Comparison of ENCODE assay signal across 18 cellular contexts in the genomic region with DNA sequence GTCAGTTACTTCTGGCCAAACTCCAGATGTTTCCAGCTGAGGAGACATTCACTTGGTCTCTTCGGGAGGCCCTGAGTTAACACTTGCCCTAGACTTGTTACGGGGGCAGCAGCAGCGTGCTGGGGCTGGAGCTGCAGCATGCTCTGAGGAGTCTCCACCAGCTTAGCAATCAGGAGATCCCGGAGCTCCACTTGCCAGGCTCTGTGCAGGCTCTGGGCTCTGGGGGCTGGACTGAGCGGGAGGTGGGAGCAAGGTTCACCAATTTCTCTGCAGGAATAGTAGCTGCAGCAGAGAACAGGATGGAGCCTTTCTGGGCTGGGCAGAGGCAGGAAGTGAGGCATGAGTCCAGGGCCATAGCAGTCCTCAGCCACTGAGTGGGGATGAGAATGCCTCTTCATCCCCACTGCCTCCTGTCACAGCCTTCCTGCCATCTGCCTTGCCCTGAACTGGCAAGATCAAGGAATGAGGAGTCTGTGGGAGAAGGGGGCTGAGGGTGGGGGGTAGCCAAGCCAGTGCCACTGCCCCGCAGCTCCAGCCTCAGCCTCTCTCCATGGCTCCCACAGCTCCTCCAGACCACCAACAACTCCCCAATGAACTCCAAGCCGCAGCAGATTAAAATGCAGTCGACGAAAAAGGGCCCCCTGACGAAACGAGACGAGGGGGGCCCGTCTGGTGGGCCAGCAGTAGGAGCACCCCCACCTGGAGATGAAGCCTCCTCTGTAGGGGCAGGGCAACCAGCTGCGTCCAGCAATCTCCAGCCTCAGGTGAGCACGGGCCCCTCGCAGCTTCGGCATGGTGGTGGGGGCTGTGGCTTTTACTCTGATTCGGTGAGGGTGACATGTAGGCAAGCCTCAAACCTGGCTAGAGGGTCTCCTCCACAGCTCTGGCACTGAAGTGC. TPM values are rescaled to one million over a fixed set of nuclear protein-coding genes. Genes with fewer than 3 reads are reported as not detected.
DNase-seq lines count a peak whose midpoint lies in the region; ATAC-seq and TF ChIP-seq lines count a peak whose summit lies in the region.
"Had no signal": no experiment of that assay in that cellular context is flagged by ENCODE, and none has a peak within 500 bp of the region (broad histone marks: within the 10 kb centered on the region; RNA-seq: fewer than 3 reads in every experiment).

No MANE protein-coding gene starts in this region.

- CTCF ChIA-PET in CD4-positive, alpha-beta T cell (lab: Charles Lee): no interaction called here
- CTCF ChIA-PET in HEK293 (lab: Yijun Ruan, JAX): interaction anchor here (0.9 to 1.3 kb wide), 2 partner anchors 10 to 15 kb away, joined by 3 to 5 read pairs; no protein-coding TSS in a partner anchor
- CTCF ChIA-PET in naive thymus-derived CD4-positive, alpha-beta T cell (lab: Charles Lee): interaction anchor here (0.9 kb wide), 1 partner anchor 117 kb away, joined by 3 read pairs; no protein-coding TSS in a partner anchor

- H3K4me1 Mint-ChIP-seq in CD4-positive, alpha-beta T cell (ENCODE audit: low read depth): peaks cover 40% of the 10 kb centered on the region
- peaks cover 18 to 45% (median 26%) of the 10 kb centered on the region in 7 donors for H3K4me1 Mint-ChIP-seq in naive thymus-derived CD4-positive, alpha-beta T cell

- no peaks in the 10 kb centered on the region for H3K27me3 Mint-ChIP-seq in CD4-positive, alpha-beta T cell
- H3K27me3 Mint-ChIP-seq in naive thymus-derived CD4-positive, alpha-beta T cell: no peaks in the 10 kb centered on the region
- H3K27me3 Mint-ChIP-seq: activated CD4-positive, alpha-beta memory T cell treated with anti-CD3 and anti-CD28 coated beads for 36 hours had no signal

- H3K4me3 ChIP-seq in HEK293 (ENCODE audit: low read depth, low read length): no peak overlapping the region
- no peak overlapping the region for H3K4me3 ChIP-seq in naive thymus-derived CD4-positive, alpha-beta T cell (ENCODE audit: low read length)
- H3K4me3 ChIP-seq: SK-N-MC had no signal

- no peaks in the 10 kb centered on the region for H3K9me3 ChIP-seq in CD4-positive, alpha-beta T cell (ENCODE audit: control insufficient read depth, low read length)
- no peaks in the 10 kb centered on the region for H3K9me3 ChIP-seq in HEK293 (ENCODE audit: control insufficient read depth, insufficient read depth, low read depth, low read length)
- no peaks in the 10 kb centered on the region for H3K9me3 ChIP-seq in naive thymus-derived CD4-positive, alpha-beta T cell (ENCODE audit: control insufficient read depth in 2 of 3, low read length in 3 of 3)

- no peaks in the 10 kb centered on the region for H3K27me3 ChIP-seq in CD4-positive, alpha-beta T cell (ENCODE audit: control insufficient read depth, insufficient read depth, low read length)
- no peaks in the 10 kb centered on the region for H3K27me3 ChIP-seq in naive thymus-derived CD4-positive, alpha-beta T cell (ENCODE audit: control insufficient read depth in 2 of 2, insufficient read depth in 2 of 2, low read length in 2 of 2)

- no peak for DNase-seq in CD4-positive, alpha-beta T cell
- DNase-seq in brain pericyte (ENCODE audit: low read depth, low spot score): peak; percentile 80
- no peak for DNase-seq in naive thymus-derived CD4-positive, alpha-beta T cell
- no peak for DNase-seq in OCI-M2 (lab: John Stamatoyannopoulos, UW; ENCODE audit: unreplicated experiment)
- no peak for DNase-seq in iPS-NIHi11 (ENCODE audit: low spot score)
- DNase-seq: activated CD4-positive, alpha-beta memory T cell treated with anti-CD3 and anti-CD28 coated beads for 36 hours; AML-193; cortex of kidney; foreskin melanocyte; GDM1; left cardiac atrium; midbrain; NCI-H1436 treated with DMSO at 0.1 percent for 48 hours; retina had no signal

- no peak overlapping the region for H3K27ac ChIP-seq in CD4-positive, alpha-beta T cell (ENCODE audit: low read depth, low read length)
- H3K27ac ChIP-seq in HEK293 (ENCODE audit: extremely low read depth, low read depth, low read length): no peak overlapping the region
- no peak overlapping the region for H3K27ac ChIP-seq in naive thymus-derived CD4-positive, alpha-beta T cell (ENCODE audit: low read depth, low read length)
- H3K27ac ChIP-seq: SK-N-MC had no signal

- no peak for ATAC-seq in CD4-positive, alpha-beta T cell (ENCODE audit: poor library complexity)
- no peak for ATAC-seq in naive thymus-derived CD4-positive, alpha-beta T cell
- ATAC-seq in HG02973 (IDR thresholded peaks at IDR 0.05; ENCODE audit: unreplicated experiment): no peak
- no peak for ATAC-seq in HG02840 (IDR thresholded peaks at IDR 0.05; ENCODE audit: low FRiP score, unreplicated experiment)
- ATAC-seq: left cardiac atrium had no signal

- H3K27ac Mint-ChIP-seq in CD4-positive, alpha-beta T cell: peak overlapping the region; percentile 88
- H3K27ac Mint-ChIP-seq in naive thymus-derived CD4-positive, alpha-beta T cell: peak overlapping the region; percentile 46 to 91 (median 62)
- H3K27ac Mint-ChIP-seq: activated CD4-positive, alpha-beta memory T cell treated with anti-CD3 and anti-CD28 coated beads for 36 hours had no signal

- H3K4me3 Mint-ChIP-seq in CD4-positive, alpha-beta T cell: no peak overlapping the region
- H3K4me3 Mint-ChIP-seq in naive thymus-derived CD4-positive, alpha-beta T cell: peak overlapping the region in 1 of 10 donors; percentile 18
- H3K4me3 Mint-ChIP-seq: activated CD4-positive, alpha-beta memory T cell treated with anti-CD3 and anti-CD28 coated beads for 36 hours had no signal

- intact Hi-C loops in CD4-positive, alpha-beta T cell (cut with DNase I, micrococcal nuclease): no loop called here
- intact Hi-C loops in naive thymus-derived CD4-positive, alpha-beta T cell (cut with micrococcal nuclease): no loop called here

- H3K36me3 ChIP-seq in HEK293 (ENCODE audit: control insufficient read depth in 2 of 2, insufficient read depth in 1 of 2, low read length in 2 of 2): peaks cover 28 to 96% of the 10 kb centered on the region in 2 experiments
- H3K36me3 ChIP-seq in naive thymus-derived CD4-positive, alpha-beta T cell (ENCODE audit: control insufficient read depth in 2 of 3, insufficient read depth in 3 of 3, low read length in 3 of 3): peaks cover 24 to 85% (median 55%) of the 10 kb centered on the region in 3 experiments

- no peaks in the 10 kb centered on the region for H3K9me3 Mint-ChIP-seq in CD4-positive, alpha-beta T cell
- peaks cover 0 to 8% (median 0%) of the 10 kb centered on the region in 11 donors for H3K9me3 Mint-ChIP-seq in naive thymus-derived CD4-positive, alpha-beta T cell
- H3K9me3 Mint-ChIP-seq: activated CD4-positive, alpha-beta memory T cell treated with anti-CD3 and anti-CD28 coated beads for 36 hours had no signal

- no peak for TF ChIP-seq CTCF in CD4-positive, alpha-beta T cell (IDR thresholded peaks at IDR 0.05)
- TF ChIP-seq CTCF in HEK293 (tag by site-specific recombination; IDR thresholded peaks at IDR 0.05): no peak

- no peaks in the 10 kb centered on the region for H3K4me1 ChIP-seq in HEK293 (ENCODE audit: control insufficient read depth, insufficient read depth, low read length)
- H3K4me1 ChIP-seq in naive thymus-derived CD4-positive, alpha-beta T cell (ENCODE audit: control insufficient read depth in 2 of 2, insufficient read depth in 2 of 2, low read length in 2 of 2): peaks cover 5 to 7% of the 10 kb centered on the region in 2 donors

- POLR2A ChIA-PET in CD4-positive, alpha-beta T cell (lab: Charles Lee): interaction anchor here (0.6 to 21.7 kb wide), 4 partner anchors 20 to 47 kb away, joined by 3 to 752 read pairs (median 4); a partner anchor contains a TSS
- POLR2A ChIA-PET in HEK293 (lab: Yijun Ruan, JAX): no interaction called here
- POLR2A ChIA-PET in naive thymus-derived CD4-positive, alpha-beta T cell (lab: Charles Lee): interaction anchor here (0.6 to 31.4 kb wide), 7 partner anchors 9 to 1615 kb away, joined by 3 to 1007 read pairs (median 5); a partner anchor contains a TSS

- H3K36me3 Mint-ChIP-seq in CD4-positive, alpha-beta T cell (ENCODE audit: low read depth): peaks cover 97% of the 10 kb centered on the region
- H3K36me3 Mint-ChIP-seq in naive thymus-derived CD4-positive, alpha-beta T cell: peaks cover 8 to 52% (median 23%) of the 10 kb centered on the region in 5 donors

TF ChIP-seq in HEK293, 187 proteins besides CTCF, POLR2A, EP300 and RAD21:
- TF ChIP-seq ZBTB8A (tag by site-specific recombination; IDR thresholded peaks at IDR 0.05): no peak
- peak; percentile 97 for TF ChIP-seq ZBTB17 (tag by site-specific recombination; IDR thresholded peaks at IDR 0.05)

RNA-seq across cellular contexts. Expression of a gene that starts 23.4 kb away (rescaled TPM):
- total RNA-seq in CD4-positive, alpha-beta T cell: 100 to 1,000 TPM; 263 to 272 TPM
- total RNA-seq in naive thymus-derived CD4-positive, alpha-beta T cell: 100 to 1,000 TPM in 2 of 5 experiments, 10 to 100 TPM in 3; 79.1 to 209 (median 91.9) TPM
- polyA plus RNA-seq in naive thymus-derived CD4-positive, alpha-beta T cell: 10 to 100 TPM; 16.9 to 32.8 TPM

RNA-seq across cellular contexts. Expression of a gene that starts 26.6 kb away (rescaled TPM):
- total RNA-seq in CD4-positive, alpha-beta T cell: 100 to 1,000 TPM; 440 to 453 TPM
- total RNA-seq in naive thymus-derived CD4-positive, alpha-beta T cell: 100 to 1,000 TPM; 509 to 977 (median 558) TPM
- polyA plus RNA-seq in naive thymus-derived CD4-positive, alpha-beta T cell: 100 to 1,000 TPM; 397 to 696 TPM

RNA-seq across cellular contexts. Expression of a gene that starts 28.4 kb away (rescaled TPM):
- 100 to 1,000 TPM; 303 to 307 TPM for total RNA-seq in CD4-positive, alpha-beta T cell
- 100 to 1,000 TPM in 2 of 5 experiments, 10 to 100 TPM in 3; 60.6 to 175 (median 74.9) TPM for total RNA-seq in naive thymus-derived CD4-positive, alpha-beta T cell
- polyA plus RNA-seq in naive thymus-derived CD4-positive, alpha-beta T cell: 1 to 10 TPM; 7.4 to 8.1 TPM

RNA-seq across cellular contexts. Expression of a gene that starts 47.4 kb away (rescaled TPM):
- 10 to 100 TPM; 53.7 to 54.8 TPM for total RNA-seq in CD4-positive, alpha-beta T cell
- 10 to 100 TPM; 45.0 to 92.4 (median 50.6) TPM for total RNA-seq in naive thymus-derived CD4-positive, alpha-beta T cell
- 10 to 100 TPM; 47.3 to 53.1 TPM for polyA plus RNA-seq in naive thymus-derived CD4-positive, alpha-beta T cell
